ENCODE assay signal across 32 cellular contexts in genomic region chr7:130303982-130304381, GRCh38. TPM values are rescaled to one million over a fixed set of nuclear protein-coding genes. Genes with fewer than 3 reads are reported as not detected.
"Had no signal": no experiment of that assay in that cellular context is flagged by ENCODE, and none has a peak within 500 bp of the region (broad histone marks: within the 10 kb centered on the region; RNA-seq: fewer than 3 reads in every experiment).

No MANE protein-coding gene starts in this region.

- H3K4me3 ChIP-seq: coronary artery, esophagus squamous epithelium, heart right ventricle, left lung, neural progenitor cell, psoas muscle, skin epidermis, spleen, suprapubic skin, transverse colon, upper lobe of right lung, uterus had no signal

- DNase-seq: dermis blood vessel endothelial cell; effector memory CD4-positive, alpha-beta T cell; esophagus squamous epithelium; foreskin melanocyte; glutamatergic neuron; heart right ventricle; hippocampal formation; left cardiac atrium; left lung; mammary epithelial cell; mesendoderm; midbrain; naive thymus-derived CD4-positive, alpha-beta T cell; psoas muscle; right cardiac atrium; spleen; stimulated activated CD4-positive, alpha-beta T cell treated with anti-CD3 and anti-CD28 coated beads, Interleukin-4, amount 100 ng/mL, for 4 hours; transverse colon; upper lobe of right lung; uterus had no signal

- H3K36me3 ChIP-seq: esophagus squamous epithelium, heart right ventricle, left lung, neural progenitor cell, spleen, transverse colon, upper lobe of right lung, uterus had no signal

- H3K9me3 ChIP-seq: esophagus squamous epithelium, heart right ventricle, left lung, psoas muscle, spleen, suprapubic skin, transverse colon, upper lobe of right lung, uterus had no signal

- ATAC-seq: heart right ventricle; left cardiac atrium; left lung; naive thymus-derived CD4-positive, alpha-beta T cell; psoas muscle; right cardiac atrium; stimulated activated memory B cell treated with anti-CD40 and anti-IgM and Interleukin-4, amounts not matched to agents 10 μg/mL and 1 μg/mL and 100 μg/mL, for 72 hours; upper lobe of right lung had no signal

- H3K27ac ChIP-seq: coronary artery, esophagus squamous epithelium, heart right ventricle, left lung, neural progenitor cell, parathyroid adenoma, psoas muscle, skin epidermis, spleen, suprapubic skin, transverse colon, upper lobe of right lung, uterus had no signal

- H3K4me1 ChIP-seq: heart right ventricle, left lung, neural progenitor cell, parathyroid adenoma, psoas muscle, spleen, transverse colon, upper lobe of right lung, uterus had no signal

RNA-seq across cellular contexts. Expression of gene CPA4, which starts 11.0 kb away (rescaled TPM):
- total RNA-seq: endothelial cell of umbilical vein; naive thymus-derived CD4-positive, alpha-beta T cell; transverse colon; upper lobe of right lung had no signal
- polyA plus RNA-seq: naive thymus-derived CD4-positive, alpha-beta T cell had no signal

RNA-seq across cellular contexts. Expression of gene CPA2, which starts 37.3 kb away (rescaled TPM):
- total RNA-seq: dermis blood vessel endothelial cell; endothelial cell of umbilical vein; epithelial cell of proximal tubule; esophagus squamous epithelium; kidney epithelial cell; left lung; naive thymus-derived CD4-positive, alpha-beta T cell; osteoblast; renal cortical epithelial cell; suprapubic skin; upper lobe of right lung had no signal
- polyA plus RNA-seq: endothelial cell of umbilical vein; naive thymus-derived CD4-positive, alpha-beta T cell had no signal

RNA-seq across cellular contexts. Expression of gene CPA5, which starts 40.6 kb away (rescaled TPM):
- total RNA-seq: dermis blood vessel endothelial cell, endothelial cell of umbilical vein, esophagus squamous epithelium, heart right ventricle, kidney epithelial cell, left cardiac atrium, left lung, lower leg skin, mammary epithelial cell, osteoblast, renal cortical epithelial cell, right cardiac atrium, transverse colon, upper lobe of right lung, uterus had no signal
- polyA plus RNA-seq: endothelial cell of umbilical vein, right cardiac atrium had no signal
